ENCODE assay signal across 16 cellular contexts in genomic region chr10:44860811-44861751, GRCh38. TPM values are rescaled to one million over a fixed set of nuclear protein-coding genes. Genes with fewer than 3 reads are reported as not detected.
DNase-seq lines count a peak whose midpoint lies in the region; ATAC-seq and TF ChIP-seq lines count a peak whose summit lies in the region.
"Had no signal": no experiment of that assay in that cellular context is flagged by ENCODE, and none has a peak within 500 bp of the region (broad histone marks: within the 10 kb centered on the region; RNA-seq: fewer than 3 reads in every experiment).

No MANE protein-coding gene starts in this region.

- H3K9me3 Mint-ChIP-seq in activated CD8-positive, alpha-beta T cell treated with anti-CD3 and anti-CD28 coated beads for 36 hours, result no peaks in the 10 kb centered on the region

- peaks cover 0 to 4% (median 2%) of the 10 kb centered on the region in 3 donors for H3K27me3 ChIP-seq in psoas muscle (ENCODE audit: insufficient read depth in 3 of 3, low read length in 2 of 3)
- H3K27me3 ChIP-seq: esophagus muscularis mucosa had no signal

- peak; percentile 84 for DNase-seq in Daoy (ENCODE audit: low read depth)
- DNase-seq in NCI-H226, result peak; percentile 5
- DNase-seq in fibroblast of peridontal ligament (ENCODE audit: extremely low read depth), result peak; percentile 81
- DNase-seq in psoas muscle, result peak; percentile 58 to 68
- no peak for DNase-seq in GOT3 (lab: John Stamatoyannopoulos, UW)
- no peak for DNase-seq in activated CD8-positive, alpha-beta T cell treated with anti-CD3 and anti-CD28 coated beads for 36 hours
- no peak for DNase-seq in NCI-H1417 treated with DMSO at 0.1 percent for 48 hours (lab: John Stamatoyannopoulos, UW)
- DNase-seq: NCI-H1930; posterior cingulate gyrus; stimulated activated CD4-positive, alpha-beta T cell treated with anti-CD3 and anti-CD28 coated beads, Interleukin-4, amount 100 ng/mL, for 4 hours; T-helper 9 cell had no signal

- H3K27ac ChIP-seq in psoas muscle, result no peak overlapping the region
- H3K27ac ChIP-seq: esophagus muscularis mucosa had no signal

- POLR2A ChIA-PET in activated CD8-positive, alpha-beta T cell treated with anti-CD3 and anti-CD28 coated beads for 36 hours (lab: Charles Lee), result no interaction called here

- H3K27me3 Mint-ChIP-seq in activated CD8-positive, alpha-beta T cell treated with anti-CD3 and anti-CD28 coated beads for 36 hours, result peaks cover 24% of the 10 kb centered on the region

- ATAC-seq in psoas muscle (no peak), GM21360 (IDR thresholded peaks at IDR 0.05; ENCODE audit: unreplicated experiment) (no peak)
- ATAC-seq in activated CD8-positive, alpha-beta T cell treated with anti-CD3 and anti-CD28 coated beads for 36 hours, result no peak
- ATAC-seq: GM12878 had no signal

- H3K4me1 ChIP-seq in psoas muscle, result no peaks in the 10 kb centered on the region

- H3K4me1 Mint-ChIP-seq in activated CD8-positive, alpha-beta T cell treated with anti-CD3 and anti-CD28 coated beads for 36 hours (ENCODE audit: low read depth), result no peaks in the 10 kb centered on the region

- H3K9me3 ChIP-seq in psoas muscle, result no peaks in the 10 kb centered on the region
- H3K9me3 ChIP-seq: esophagus muscularis mucosa had no signal

- no peak for TF ChIP-seq CTCF in psoas muscle (IDR thresholded peaks at IDR 0.05)
- TF ChIP-seq CTCF in activated CD8-positive, alpha-beta T cell treated with anti-CD3 and anti-CD28 coated beads for 36 hours (IDR thresholded peaks at IDR 0.05), result no peak

- CTCF ChIA-PET in activated CD8-positive, alpha-beta T cell treated with anti-CD3 and anti-CD28 coated beads for 36 hours (lab: Charles Lee), result interaction anchor here (1.0 to 1.2 kb wide), 3 partner anchors 8 to 1171 kb away, joined by 3 to 5 read pairs (median 3); no protein-coding TSS in a partner anchor

- intact Hi-C loops in psoas muscle (cut with DNase I), result loop anchor here (5.0 kb wide), 2 partner anchors 1174 to 1189 kb away; no protein-coding TSS in a partner anchor
- intact Hi-C loops in activated CD8-positive, alpha-beta T cell treated with anti-CD3 and anti-CD28 coated beads for 36 hours (cut with micrococcal nuclease), result loop anchor here (5.0 kb wide), 1 partner anchor 1189 kb away; no protein-coding TSS in a partner anchor

- H3K36me3 ChIP-seq in psoas muscle (ENCODE audit: insufficient read depth in 1 of 2, low read depth in 1 of 2), result no peaks in the 10 kb centered on the region
- H3K36me3 ChIP-seq: esophagus muscularis mucosa had no signal

- H3K36me3 Mint-ChIP-seq in activated CD8-positive, alpha-beta T cell treated with anti-CD3 and anti-CD28 coated beads for 36 hours (ENCODE audit: low read depth), result no peaks in the 10 kb centered on the region

- no peak overlapping the region for H3K4me3 Mint-ChIP-seq in activated CD8-positive, alpha-beta T cell treated with anti-CD3 and anti-CD28 coated beads for 36 hours

- no peak overlapping the region for H3K27ac Mint-ChIP-seq in activated CD8-positive, alpha-beta T cell treated with anti-CD3 and anti-CD28 coated beads for 36 hours

- 87% methylated on average over 10 of the region's 10 CpGs for WGBS in psoas muscle, 3 donors

- no peak overlapping the region for H3K4me3 ChIP-seq in psoas muscle
- H3K4me3 ChIP-seq: esophagus muscularis mucosa, GM12878 had no signal

RNA-seq across cellular contexts. Expression of gene TMEM72, which starts 50.1 kb away (rescaled TPM):
- total RNA-seq in Daoy (2014; rRNA removed; shearing (Covaris generic)), result not detected in 2 replicates
- total RNA-seq in psoas muscle, result not detected
- polyA plus RNA-seq in psoas muscle, result not detected
- not detected for total RNA-seq in activated CD8-positive, alpha-beta T cell treated with anti-CD3 and anti-CD28 coated beads for 36 hours
- total RNA-seq: bronchial epithelial cell, esophagus muscularis mucosa, GM12878, kidney epithelial cell had no signal

Comparison
In these comparisons a context has a peak if more than half of its experiments do, and no peak if none do; other contexts are left out.
1. DNase-seq: peak in Daoy (single experiment), NCI-H226 (single experiment), fibroblast of peridontal ligament (single experiment) and psoas muscle (2 of 2); none in GOT3 (single experiment), activated CD8-positive, alpha-beta T cell treated with anti-CD3 and anti-CD28 coated beads for 36 hours (single experiment) and NCI-H1417 treated with DMSO at 0.1 percent for 48 hours (single experiment).